9 cellular contexts compared by ENCODE assay signal in the genomic region with DNA sequence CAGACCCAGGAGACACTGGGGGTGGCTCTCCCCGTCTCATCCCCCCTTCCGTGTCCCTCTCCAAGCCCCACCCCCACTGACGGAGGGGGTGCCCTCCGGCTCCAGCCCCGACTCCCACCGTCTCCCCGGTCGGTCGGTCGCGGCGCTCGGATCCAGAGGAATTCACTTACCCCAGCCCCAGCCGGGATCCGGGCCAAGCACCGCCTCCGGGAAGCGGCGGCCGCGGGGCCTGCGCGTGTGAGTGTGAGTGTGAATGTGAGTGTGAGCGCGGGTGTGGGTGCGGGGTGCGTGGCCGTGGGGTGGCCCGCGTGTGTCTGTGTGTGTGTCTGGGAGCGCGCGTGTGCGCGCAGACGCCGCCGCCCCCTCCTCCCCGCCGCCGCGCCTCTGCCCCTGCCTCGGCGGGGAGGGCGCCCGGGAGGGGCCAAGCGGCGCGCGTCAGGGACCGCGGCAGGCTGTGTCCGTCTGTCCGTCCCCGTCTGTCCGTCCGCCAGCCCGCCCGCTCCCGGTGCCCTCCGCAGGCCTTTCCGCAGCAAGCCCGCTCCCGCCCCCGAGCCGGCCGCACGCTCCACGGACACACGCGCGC. TPM values are rescaled to one million over a fixed set of nuclear protein-coding genes. Genes with fewer than 3 reads are reported as not detected.
DNase-seq lines count a peak whose midpoint lies in the region; ATAC-seq and TF ChIP-seq lines count a peak whose summit lies in the region.
"Had no signal": no experiment of that assay in that cellular context is flagged by ENCODE, and none has a peak within 500 bp of the region (broad histone marks: within the 10 kb centered on the region; RNA-seq: fewer than 3 reads in every experiment).

A gene with protein sequence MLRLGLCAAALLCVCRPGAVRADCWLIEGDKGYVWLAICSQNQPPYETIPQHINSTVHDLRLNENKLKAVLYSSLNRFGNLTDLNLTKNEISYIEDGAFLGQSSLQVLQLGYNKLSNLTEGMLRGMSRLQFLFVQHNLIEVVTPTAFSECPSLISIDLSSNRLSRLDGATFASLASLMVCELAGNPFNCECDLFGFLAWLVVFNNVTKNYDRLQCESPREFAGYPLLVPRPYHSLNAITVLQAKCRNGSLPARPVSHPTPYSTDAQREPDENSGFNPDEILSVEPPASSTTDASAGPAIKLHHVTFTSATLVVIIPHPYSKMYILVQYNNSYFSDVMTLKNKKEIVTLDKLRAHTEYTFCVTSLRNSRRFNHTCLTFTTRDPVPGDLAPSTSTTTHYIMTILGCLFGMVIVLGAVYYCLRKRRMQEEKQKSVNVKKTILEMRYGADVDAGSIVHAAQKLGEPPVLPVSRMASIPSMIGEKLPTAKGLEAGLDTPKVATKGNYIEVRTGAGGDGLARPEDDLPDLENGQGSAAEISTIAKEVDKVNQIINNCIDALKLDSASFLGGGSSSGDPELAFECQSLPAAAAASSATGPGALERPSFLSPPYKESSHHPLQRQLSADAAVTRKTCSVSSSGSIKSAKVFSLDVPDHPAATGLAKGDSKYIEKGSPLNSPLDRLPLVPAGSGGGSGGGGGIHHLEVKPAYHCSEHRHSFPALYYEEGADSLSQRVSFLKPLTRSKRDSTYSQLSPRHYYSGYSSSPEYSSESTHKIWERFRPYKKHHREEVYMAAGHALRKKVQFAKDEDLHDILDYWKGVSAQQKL (minus strand): TSS at position 352 of the 583 bp plus-strand sequence. CDS start 51,945 bp downstream, outside the sequence.

- WGBS in esophagus muscularis mucosa: no CpG with 5 or more reads among the region's 72 CpGs
- WGBS in ovary, 3 donors: 0 to 1% (median 0%) methylated on average over 43 to 72 of the region's 72 CpGs

- H3K27ac ChIP-seq in C4-2B (peak within 1 kb of the TSS; percentile 19), PC-9 (no peak within 1 kb of the TSS), esophagus muscularis mucosa (replicated peaks in 1 of 4) (no peak within 1 kb of the TSS), ovary (no peak within 1 kb of the TSS)

- TF ChIP-seq EP300 in esophagus muscularis mucosa (IDR thresholded peaks at IDR 0.05) (no peak), ovary (IDR thresholded peaks at IDR 0.05) (no peak)

- H3K27me3 ChIP-seq in PC-9 (ENCODE audit: insufficient read depth, low read depth) (no peaks in the 10 kb centered on the region), esophagus muscularis mucosa (peaks cover 0 to 99% (median 34%) of the 10 kb centered on the region in 4 donors), ovary (no peaks in the 10 kb centered on the region)

- peak within 1 kb of the TSS; percentile 92 for H2AFZ ChIP-seq in PC-9

- peaks cover 45% of the 10 kb centered on the region for H3K4me1 ChIP-seq in PC-9 (replicated peaks; ENCODE audit: insufficient read depth)
- H3K4me1 ChIP-seq in esophagus muscularis mucosa: peaks cover 9 to 24% (median 21%) of the 10 kb centered on the region in 4 donors
- H3K4me1 ChIP-seq in ovary (ENCODE audit: insufficient read depth): peaks cover 4% of the 10 kb centered on the region

- no peaks in the 10 kb centered on the region for H3K9me2 ChIP-seq in PC-9 (ENCODE audit: insufficient read depth)

- TF ChIP-seq CTCF in C4-2B (conservative IDR thresholded peaks at IDR 0.05): no peak
- no peak for TF ChIP-seq CTCF in PC-9 (conservative IDR thresholded peaks at IDR 0.05)
- TF ChIP-seq CTCF in esophagus muscularis mucosa (IDR thresholded peaks at IDR 0.05): no peak
- TF ChIP-seq CTCF in ovary (IDR thresholded peaks at IDR 0.05): no peak

- intact Hi-C loops in PC-9 (cut with micrococcal nuclease; ENCODE audit: unreplicated experiment): no loop called here
- intact Hi-C loops in esophagus muscularis mucosa (cut with DNase I): no loop called here
- intact Hi-C loops in ovary (cut with DNase I): loop anchor here in 2 of 4 donors (10.0 kb wide), 2 partner anchors 68 to 112 kb away; no protein-coding TSS in a partner anchor

- peaks cover 17% of the 10 kb centered on the region for H3K79me2 ChIP-seq in PC-9 (ENCODE audit: low read depth)

- TF ChIP-seq POLR2A in esophagus muscularis mucosa (IDR thresholded peaks at IDR 0.05; ENCODE audit: low read depth) (no peak), ovary (IDR thresholded peaks at IDR 0.05) (no peak)

- DNase-seq in PC-9 (peak in 1 of 2 experiments; percentile 53), esophagus muscularis mucosa (ENCODE audit: extremely low spot score) (no peak), ovary (peak in 2 of 5 donors; percentile 30 to 50), epidermal melanocyte (ENCODE audit: insufficient read length, low spot score) (no peak), NCI-H1105 (lab: John Stamatoyannopoulos, UW) (no peak)
- DNase-seq: SHP77 treated with DMSO at 0.1 percent for 48 hours had no signal

- POLR2A ChIA-PET in PC-9 (lab: Charles Lee; ENCODE audit: unreplicated experiment): no interaction called here

- no peaks in the 10 kb centered on the region for H3K9me3 ChIP-seq in PC-9 (ENCODE audit: insufficient read depth, low read depth)
- peaks cover 0 to 2% (median under 1%) of the 10 kb centered on the region in 4 donors for H3K9me3 ChIP-seq in esophagus muscularis mucosa
- H3K9me3 ChIP-seq in ovary: no peaks in the 10 kb centered on the region

- H3F3A ChIP-seq in PC-9 (ENCODE audit: insufficient read depth, low read depth): peaks cover 44% of the 10 kb centered on the region

- H3K4me3 ChIP-seq in PC-9: peak within 1 kb of the TSS; percentile 90
- H3K4me3 ChIP-seq in esophagus muscularis mucosa: peak within 1 kb of the TSS; percentile 50 to 57 (median 52)
- peak within 1 kb of the TSS; percentile 5 for H3K4me3 ChIP-seq in ovary

- H3K36me3 ChIP-seq in PC-9 (ENCODE audit: low read depth) (no peaks in the 10 kb centered on the region), esophagus muscularis mucosa (no peaks in the 10 kb centered on the region), ovary (no peaks in the 10 kb centered on the region)

- BruUV-seq in PC-9 (replicated peaks; lab: Mats Ljungman, UMichigan): no TSS peak

- CTCF ChIA-PET in PC-9 (lab: Charles Lee): no interaction called here

- ATAC-seq in GM21619 (IDR thresholded peaks at IDR 0.05; ENCODE audit: unreplicated experiment) (no peak), GM19397 (IDR thresholded peaks at IDR 0.05; ENCODE audit: unreplicated experiment) (no peak)

- peak within 1 kb of the TSS; percentile 88 for H3K4me2 ChIP-seq in PC-9

- no peaks in the 10 kb centered on the region for H4K20me1 ChIP-seq in PC-9 (ENCODE audit: insufficient read depth)

RNA-seq across cellular contexts. Expression of the gene that starts here (rescaled TPM):
- 30.8 and 36.6 TPM in 2 replicates for total RNA-seq in PC-9 (2021)
- total RNA-seq in esophagus muscularis mucosa: under 1 TPM in 2 of 4 donors, not detected in 2; 0.17 TPM
- total RNA-seq in ovary: under 1 TPM in 2 of 7 donors, not detected in 5; 0.02 to 0.03 TPM
- polyA plus RNA-seq in ovary: under 1 TPM; 0.01 to 0.05 TPM

Comparison
In these comparisons a context has a peak if more than half of its experiments do, and no peak if none do; other contexts are left out.
1. RNA of the gene that starts here (total RNA-seq): 30.8 to 36.6 TPM in PC-9; 0.17 TPM in esophagus muscularis mucosa and 0.02 to 0.03 TPM in ovary; every median in the first group is over 10 times any median in the second.
2. H3K4me3 ChIP-seq: peak in every context shown above with its lines; median percentile 90 in PC-9; 52 in esophagus muscularis mucosa; 5 in ovary.